Comparison of ENCODE assay signal across 15 cellular contexts in genomic region chr22:34225278-34225677, GRCh38.
"Had no signal": no experiment of that assay in that cellular context is flagged by ENCODE, and none has a peak within 500 bp of the region (broad histone marks: within the 10 kb centered on the region; RNA-seq: fewer than 3 reads in every experiment).

No MANE protein-coding gene starts in this region.

- DNase-seq: effector memory CD8-positive, alpha-beta T cell; hippocampal formation; islet precursor cell; left lung; naive thymus-derived CD4-positive, alpha-beta T cell; nephron progenitor cell; stimulated activated CD4-positive, alpha-beta T cell treated with anti-CD3 and anti-CD28 coated beads, Interleukin-2, amount 100 ng/mL, for 48 hours; stimulated activated naive CD4-positive, alpha-beta T cell treated with Interleukin-2 at 50 U/mL for 16 hours; trophoblast cell had no signal

- H3K4me1 ChIP-seq: esophagus muscularis mucosa, gastroesophageal sphincter, left lung had no signal

- H3K4me2 ChIP-seq: smooth muscle cell had no signal

- H3K4me3 Mint-ChIP-seq: dendritic cell treated with granulocyte-macrophage colony-stimulating factor and Interleukin-4, amounts not matched to agents 40 ng/mL and 50 ng/mL, for 4 days; effector memory CD8-positive, alpha-beta T cell; naive thymus-derived CD4-positive, alpha-beta T cell; nephron progenitor cell had no signal

- ATAC-seq: effector memory CD8-positive, alpha-beta T cell; gastroesophageal sphincter; left lung; naive thymus-derived CD4-positive, alpha-beta T cell had no signal

- H3K9me3 ChIP-seq: esophagus muscularis mucosa, gastroesophageal sphincter, neutrophil had no signal

- H3K4me1 Mint-ChIP-seq: naive thymus-derived CD4-positive, alpha-beta T cell; nephron progenitor cell had no signal

- H3K27me3 Mint-ChIP-seq: dendritic cell treated with granulocyte-macrophage colony-stimulating factor and Interleukin-4, amounts not matched to agents 40 ng/mL and 50 ng/mL, for 4 days; effector memory CD8-positive, alpha-beta T cell had no signal

- H3K36me3 Mint-ChIP-seq: naive thymus-derived CD4-positive, alpha-beta T cell had no signal

- H3K27ac ChIP-seq: epithelial cell of prostate, esophagus muscularis mucosa, gastroesophageal sphincter, left lung, neutrophil had no signal

- H3K4me3 ChIP-seq: esophagus muscularis mucosa, gastroesophageal sphincter, left lung, smooth muscle cell had no signal

- H3K27ac Mint-ChIP-seq: dendritic cell treated with granulocyte-macrophage colony-stimulating factor and Interleukin-4, amounts not matched to agents 40 ng/mL and 50 ng/mL, for 4 days; effector memory CD8-positive, alpha-beta T cell; naive thymus-derived CD4-positive, alpha-beta T cell; nephron progenitor cell had no signal

- H3K36me3 ChIP-seq: esophagus muscularis mucosa, gastroesophageal sphincter, left lung, neutrophil had no signal

- H3K27me3 ChIP-seq: left lung, neutrophil had no signal
